ENCODE assay signal across 18 cellular contexts in the genomic region with DNA sequence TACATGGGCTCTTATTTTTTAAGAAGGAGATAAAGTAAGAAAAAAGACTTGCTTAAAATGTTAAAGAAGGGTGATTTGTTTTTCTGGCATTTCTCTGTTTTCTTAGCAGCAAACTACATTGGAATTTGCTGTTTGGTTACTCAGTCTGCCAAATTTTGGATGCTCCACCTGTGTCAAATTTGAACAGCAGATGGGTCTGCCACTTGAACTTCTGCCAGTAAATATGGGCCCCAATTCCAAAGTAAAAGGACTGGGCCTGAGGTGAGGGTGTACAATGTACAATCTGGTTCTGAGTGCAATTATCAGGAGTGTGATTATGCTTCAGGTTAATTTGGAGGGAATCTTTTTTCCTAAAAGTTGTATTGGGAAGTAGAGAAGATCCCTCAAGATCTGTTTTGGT.
DNase-seq lines count a peak whose midpoint lies in the region; ATAC-seq lines count a peak whose summit lies in the region.
"Had no signal": no experiment of that assay in that cellular context is flagged by ENCODE, and none has a peak within 500 bp of the region (broad histone marks: within the 10 kb centered on the region; RNA-seq: fewer than 3 reads in every experiment).

No MANE protein-coding gene starts in this region.

- peaks cover 6% of the 10 kb centered on the region for H3K4me1 ChIP-seq in ACC112 (ENCODE audit: control insufficient read depth, insufficient read depth, low read length, unreplicated experiment)
- H3K4me1 ChIP-seq: A549, HAP-1 had no signal

- H3K27me3 ChIP-seq in ACC112 (ENCODE audit: insufficient read depth, low read length), result no peaks in the 10 kb centered on the region
- H3K27me3 ChIP-seq: BLaER1 had no signal

- DNase-seq in NCI-H1105 treated with DMSO at 0.1 percent for 48 hours (lab: John Stamatoyannopoulos, UW), result peak; percentile 31
- DNase-seq in NCI-H1105 (lab: John Stamatoyannopoulos, UW), result no peak
- peak; percentile 11 for DNase-seq in NCI-H524 treated with DMSO at 0.1 percent for 48 hours (lab: John Stamatoyannopoulos, UW)
- peak; percentile 2 for DNase-seq in cerebellum (ENCODE audit: low spot score)
- DNase-seq in NCI-H748 (lab: John Stamatoyannopoulos, UW; ENCODE audit: unreplicated experiment), result no peak
- DNase-seq in T-cell, result no peak
- no peak for DNase-seq in activated effector memory CD4-positive, alpha-beta T cell treated with anti-CD3 and anti-CD28 coated beads, Interleukin-2, amount 50 U/mL, for 16 hours
- DNase-seq: CD4-positive, alpha-beta memory T cell; DMS153; DMS79; GM23248 had no signal

- H3K79me2 ChIP-seq in ACC112 (ENCODE audit: control insufficient read depth, insufficient read depth, low read length, unreplicated experiment), result no peaks in the 10 kb centered on the region

- H3K27me3 Mint-ChIP-seq in T-cell, result no peaks in the 10 kb centered on the region
- H3K27me3 Mint-ChIP-seq: CD4-positive, alpha-beta memory T cell had no signal

- H3K4me3 ChIP-seq in ACC112 (ENCODE audit: low read depth, low read length), result no peak overlapping the region
- H3K4me3 ChIP-seq: A549, BLaER1, GM12878, GM23248, HAP-1 had no signal

- POLR2A ChIA-PET in T-cell (lab: Charles Lee), result no interaction called here

- H3K27ac ChIP-seq in ACC112 (ENCODE audit: low read depth, low read length), result no peak overlapping the region
- H3K27ac ChIP-seq: 22Rv1, A549, BLaER1, GM23248 had no signal

- no peak for ATAC-seq in T-cell (replicated peaks in 1 of 4)
- ATAC-seq: A549, GM12878 had no signal

- CTCF ChIA-PET in T-cell (lab: Charles Lee), result interaction anchor here in 1 of 2 donors (0.6 kb wide), 1 partner anchor 149 kb away, joined by 3 read pairs; no protein-coding TSS in a partner anchor

- H3K27ac Mint-ChIP-seq in T-cell, result no peak overlapping the region
- H3K27ac Mint-ChIP-seq: CD14-positive monocyte; CD4-positive, alpha-beta memory T cell had no signal

- no peak overlapping the region for H3K4me3 Mint-ChIP-seq in T-cell
- H3K4me3 Mint-ChIP-seq: CD14-positive monocyte; CD4-positive, alpha-beta memory T cell had no signal

- no peaks in the 10 kb centered on the region for H3K4me1 Mint-ChIP-seq in T-cell
- H3K4me1 Mint-ChIP-seq: CD14-positive monocyte; CD4-positive, alpha-beta memory T cell had no signal

- peak overlapping the region; percentile 18 for H2AFZ ChIP-seq in ACC112 (ENCODE audit: low read length, unreplicated experiment)
- H2AFZ ChIP-seq: GM23248 had no signal

- peaks cover 5 to 15% (median 13%) of the 10 kb centered on the region in 3 donors for H3K9me3 Mint-ChIP-seq in T-cell

- no peaks in the 10 kb centered on the region for H3K36me3 Mint-ChIP-seq in T-cell
- H3K36me3 Mint-ChIP-seq: CD14-positive monocyte; CD4-positive, alpha-beta memory T cell had no signal

- H3K36me3 ChIP-seq in ACC112 (ENCODE audit: insufficient read depth, low read length), result no peaks in the 10 kb centered on the region
- H3K36me3 ChIP-seq: BLaER1, HAP-1 had no signal

Comparison
In these comparisons a context has a peak if more than half of its experiments do, and no peak if none do; other contexts are left out.
1. DNase-seq: peak in NCI-H1105 treated with DMSO at 0.1 percent for 48 hours (single experiment), NCI-H524 treated with DMSO at 0.1 percent for 48 hours (single experiment) and cerebellum (single experiment); none in NCI-H1105 (single experiment), NCI-H748 (single experiment), T-cell (0 of 34) and activated effector memory CD4-positive, alpha-beta T cell treated with anti-CD3 and anti-CD28 coated beads, Interleukin-2, amount 50 U/mL, for 16 hours (single experiment).